34 cellular contexts compared by ENCODE assay signal in the genomic region with DNA sequence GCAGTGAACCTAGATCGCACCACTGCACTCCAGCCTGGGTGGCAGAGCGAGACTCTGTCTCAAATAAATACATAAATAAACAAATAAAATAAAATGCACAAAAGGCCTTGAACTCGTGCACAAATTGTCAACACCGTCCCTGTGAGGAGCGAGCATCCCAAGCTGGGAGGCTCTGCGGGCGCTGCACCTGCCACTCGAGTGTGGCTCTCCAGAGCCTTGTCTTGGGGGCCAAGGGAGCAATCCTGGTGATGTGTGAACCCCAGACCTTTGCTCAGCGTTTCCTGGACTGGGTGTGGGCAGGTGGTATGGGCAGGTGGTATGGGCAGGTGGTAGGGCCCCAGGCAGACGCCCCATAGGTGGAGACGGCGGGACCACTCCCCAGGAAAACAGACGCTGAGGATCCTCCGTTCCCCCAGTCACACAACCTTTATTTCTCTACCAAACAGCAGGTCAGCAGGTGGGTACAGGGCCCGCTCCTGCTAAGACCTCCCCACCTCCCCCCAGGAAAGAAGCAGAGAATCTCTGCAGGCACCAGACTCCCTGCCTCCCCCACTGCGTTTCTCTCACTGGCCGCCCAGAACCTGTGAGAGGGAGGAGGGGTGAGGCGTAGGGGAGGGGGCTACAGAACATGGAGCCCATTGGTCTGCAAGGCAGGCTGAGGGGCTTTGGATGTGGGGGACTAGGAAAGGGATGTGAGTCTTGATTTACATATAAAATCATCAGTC. TPM values are rescaled to one million over a fixed set of nuclear protein-coding genes. Genes with fewer than 3 reads are reported as not detected.
DNase-seq lines count a peak whose midpoint lies in the region; ATAC-seq and TF ChIP-seq lines count a peak whose summit lies in the region.
"Had no signal": no experiment of that assay in that cellular context is flagged by ENCODE, and none has a peak within 500 bp of the region (broad histone marks: within the 10 kb centered on the region; RNA-seq: fewer than 3 reads in every experiment).

No MANE protein-coding gene starts in this region.

- peaks cover 42% of the 10 kb centered on the region for H3K36me3 Mint-ChIP-seq in activated B cell treated with CpG ODN at 0.5 μM for 24 hours (ENCODE audit: low read depth)
- no peaks in the 10 kb centered on the region for H3K36me3 Mint-ChIP-seq in nephron (ENCODE audit: low read depth)

- no peaks in the 10 kb centered on the region for H3K36me3 ChIP-seq in thyroid gland
- H3K36me3 ChIP-seq: upper lobe of right lung had no signal

- ATAC-seq in activated B cell treated with CpG ODN at 0.5 μM for 24 hours (ENCODE audit: low read depth): no peak
- no peak for ATAC-seq in HG02870 (IDR thresholded peaks at IDR 0.05; ENCODE audit: unreplicated experiment)
- ATAC-seq: activated CD4-positive, alpha-beta T cell treated with anti-CD3 and anti-CD28 coated beads for 36 hours; Panc1; stimulated activated naive B cell treated with anti-CD40 and anti-IgM and Interleukin-4, amounts not matched to agents 10 μg/mL and 1 μg/mL and 100 μg/mL, for 72 hours; upper lobe of right lung had no signal

- intact Hi-C loops in activated B cell treated with CpG ODN at 0.5 μM for 24 hours (cut with micrococcal nuclease): no loop called here
- intact Hi-C loops in thyroid gland (cut with DNase I): no loop called here

- no peak overlapping the region for H3K4me3 Mint-ChIP-seq in activated B cell treated with CpG ODN at 0.5 μM for 24 hours
- peak overlapping the region in 1 of 3 experiments; percentile 7 for H3K4me3 Mint-ChIP-seq in nephron
- H3K4me3 Mint-ChIP-seq: activated CD4-positive, alpha-beta T cell treated with anti-CD3 and anti-CD28 coated beads for 36 hours; activated naive CD8-positive, alpha-beta T cell treated with anti-CD3 and anti-CD28 coated beads, Interleukin-2, amount 10 ng/mL, durations not matched to agents 7 days and 5 days; CD14-positive monocyte; neural crest cell; stimulated activated naive B cell treated with anti-CD40 and anti-IgM and Interleukin-4, amounts not matched to agents 10 μg/mL and 1 μg/mL and 100 μg/mL, for 72 hours had no signal

- no peak overlapping the region for H3K4me3 ChIP-seq in thyroid gland (replicated peaks in 1 of 3)
- H3K4me3 ChIP-seq: ascending aorta, upper lobe of right lung had no signal

- no peaks in the 10 kb centered on the region for H3K9me3 ChIP-seq in thyroid gland
- H3K9me3 ChIP-seq: ascending aorta, upper lobe of right lung had no signal

- H3K4me1 Mint-ChIP-seq in activated B cell treated with CpG ODN at 0.5 μM for 24 hours (peaks cover 37% of the 10 kb centered on the region), nephron (peaks cover 41% of the 10 kb centered on the region)
- H3K4me1 Mint-ChIP-seq: activated CD4-positive, alpha-beta T cell treated with anti-CD3 and anti-CD28 coated beads for 36 hours had no signal

- no peaks in the 10 kb centered on the region for H3K9me3 Mint-ChIP-seq in activated B cell treated with CpG ODN at 0.5 μM for 24 hours
- H3K9me3 Mint-ChIP-seq in nephron: no peaks in the 10 kb centered on the region
- H3K9me3 Mint-ChIP-seq: activated naive CD8-positive, alpha-beta T cell treated with anti-CD3 and anti-CD28 coated beads, Interleukin-2, amount 10 ng/mL, durations not matched to agents 7 days and 5 days; neural crest cell; stimulated activated naive B cell treated with anti-CD40 and anti-IgM and Interleukin-4, amounts not matched to agents 10 μg/mL and 1 μg/mL and 100 μg/mL, for 72 hours had no signal

- H3K27ac Mint-ChIP-seq in activated B cell treated with CpG ODN at 0.5 μM for 24 hours: peak overlapping the region; percentile 54
- H3K27ac Mint-ChIP-seq in nephron: peak overlapping the region in 2 of 3 experiments; percentile 68 to 92
- H3K27ac Mint-ChIP-seq: activated CD4-positive, alpha-beta T cell treated with anti-CD3 and anti-CD28 coated beads for 36 hours had no signal

- TF ChIP-seq CTCF in activated B cell treated with CpG ODN at 0.5 μM for 24 hours (IDR thresholded peaks at IDR 0.05): no peak
- TF ChIP-seq CTCF in nephron (IDR thresholded peaks at IDR 0.05; ENCODE audit: unreplicated experiment in 3 of 3): no peak
- no peak for TF ChIP-seq CTCF in thyroid gland (IDR thresholded peaks at IDR 0.05)

- H3K27me3 Mint-ChIP-seq in activated B cell treated with CpG ODN at 0.5 μM for 24 hours (no peaks in the 10 kb centered on the region), nephron (ENCODE audit: low read depth) (peaks cover 5% of the 10 kb centered on the region)
- H3K27me3 Mint-ChIP-seq: activated CD4-positive, alpha-beta T cell treated with anti-CD3 and anti-CD28 coated beads for 36 hours; activated naive CD8-positive, alpha-beta T cell treated with anti-CD3 and anti-CD28 coated beads, Interleukin-2, amount 10 ng/mL, durations not matched to agents 7 days and 5 days; stimulated activated naive B cell treated with anti-CD40 and anti-IgM and Interleukin-4, amounts not matched to agents 10 μg/mL and 1 μg/mL and 100 μg/mL, for 72 hours had no signal

- DNase-seq in DMS53 (lab: John Stamatoyannopoulos, UW) (peak; percentile 54), DMS53 treated with DMSO at 0.1 percent for 48 hours (lab: John Stamatoyannopoulos, UW; ENCODE audit: unreplicated experiment) (no peak), COLO668 (lab: John Stamatoyannopoulos, UW; ENCODE audit: unreplicated experiment) (peak; percentile 74), activated B cell treated with CpG ODN at 0.5 μM for 24 hours (no peak), thyroid gland (no peak)
- DNase-seq in activated effector memory CD4-positive, alpha-beta T cell treated with Interleukin-2 at 50 U/mL for 16 hours: no peak
- DNase-seq: 8988T; activated CD4-positive, alpha-beta T cell treated with anti-CD3 and anti-CD28 coated beads for 36 hours; activated effector memory CD4-positive, alpha-beta T cell treated with anti-CD3 and anti-CD28 coated beads, Interleukin-2, amount 50 U/mL, for 16 hours; activated naive CD8-positive, alpha-beta T cell treated with anti-CD3 and anti-CD28 coated beads, Interleukin-2, amount 10 ng/mL, durations not matched to agents 7 days and 5 days; activated T-cell treated with anti-CD3 and anti-CD28 coated beads for 4 hours; Calu3; caudate nucleus; cortex of kidney; effector memory CD4-positive, alpha-beta T cell; hippocampal formation; KG1; NCI-H1436; NCI-H2081; NCI-H526; SHP77; stimulated activated naive B cell treated with anti-CD40 and anti-IgM and Interleukin-4, amounts not matched to agents 10 μg/mL and 1 μg/mL and 100 μg/mL, for 72 hours; substantia nigra; upper lobe of right lung had no signal

- no peaks in the 10 kb centered on the region for H3K27me3 ChIP-seq in thyroid gland
- H3K27me3 ChIP-seq: ascending aorta, upper lobe of right lung had no signal

- POLR2A ChIA-PET in activated B cell treated with CpG ODN at 0.5 μM for 24 hours (lab: Charles Lee): interaction anchor here (0.6 to 3.1 kb wide), 2 partner anchors 10 to 42 kb away, joined by 4 to 18 read pairs; no protein-coding TSS in a partner anchor

- H3K27ac ChIP-seq in thyroid gland: no peak overlapping the region
- H3K27ac ChIP-seq: ascending aorta, epithelial cell of prostate, parathyroid adenoma, upper lobe of right lung had no signal

- 89% methylated on average over 15 to 16 of the region's 18 CpGs for WGBS in thyroid gland, 2 donors

- CTCF ChIA-PET in activated B cell treated with CpG ODN at 0.5 μM for 24 hours (lab: Charles Lee): no interaction called here

- peaks cover 0 to 11% of the 10 kb centered on the region in 2 donors for H3K4me1 ChIP-seq in thyroid gland
- H3K4me1 ChIP-seq: parathyroid adenoma, upper lobe of right lung had no signal

- TF ChIP-seq POLR2A in thyroid gland (IDR thresholded peaks at IDR 0.05): no peak

RNA-seq across cellular contexts. Expression of gene P2RX1, which starts 7.4 kb away (rescaled TPM):
- 22.0 and 26.0 TPM in 2 replicates for total RNA-seq in activated B cell treated with CpG ODN at 0.5 μM for 24 hours
- total RNA-seq in thyroid gland: under 1 TPM in 3 of 4 donors, not detected in 1; 0.11 to 0.54 (median 0.21) TPM
- total RNA-seq: ascending aorta, Calu3, lung microvascular endothelial cell, MCF 10A, neural crest cell had no signal

RNA-seq across cellular contexts. Expression of gene CAMKK1, which starts 30.8 kb away (rescaled TPM):
- total RNA-seq in activated B cell treated with CpG ODN at 0.5 μM for 24 hours: 4.3 and 6.1 TPM in 2 replicates
- 10 to 100 TPM in 1 of 4 donors, 1 to 10 TPM in 3; 5.9 to 10.1 (median 7.9) TPM for total RNA-seq in thyroid gland

RNA-seq across cellular contexts. Expression of gene ATP2A3, which starts 40.6 kb away (rescaled TPM):
- total RNA-seq in activated B cell treated with CpG ODN at 0.5 μM for 24 hours (458 and 541 TPM in 2 replicates), thyroid gland (10 to 100 TPM in 2 of 4 donors, 1 to 10 TPM in 2; 6.9 to 18.6 (median 9.1) TPM)
- total RNA-seq: MCF 10A had no signal

Comparison
In these comparisons a context has a peak if more than half of its experiments do, and no peak if none do; other contexts are left out.
1. DNase-seq: peak in DMS53 (single experiment) and COLO668 (single experiment); none in DMS53 treated with DMSO at 0.1 percent for 48 hours (single experiment), activated B cell treated with CpG ODN at 0.5 μM for 24 hours (single experiment), thyroid gland (0 of 2) and activated effector memory CD4-positive, alpha-beta T cell treated with Interleukin-2 at 50 U/mL for 16 hours (single experiment).
2. RNA of gene P2RX1, which starts 7.4 kb away (total RNA-seq): 22.0 to 26.0 TPM in activated B cell treated with CpG ODN at 0.5 μM for 24 hours; 0.11 to 0.54 TPM in thyroid gland; every median in the first group is over 10 times any median in the second.
3. RNA of gene ATP2A3, which starts 40.6 kb away (total RNA-seq): 458 to 541 TPM in activated B cell treated with CpG ODN at 0.5 μM for 24 hours; 6.9 to 18.6 TPM in thyroid gland; every median in the first group is over 10 times any median in the second.